Comparison of ENCODE assay signal across 8 cellular contexts in genomic region chr5:173057062-173057924, GRCh38. TPM values are rescaled to one million over a fixed set of nuclear protein-coding genes. Genes with fewer than 3 reads are reported as not detected.
DNase-seq lines count a peak whose midpoint lies in the region; ATAC-seq and TF ChIP-seq lines count a peak whose summit lies in the region.

No MANE protein-coding gene starts in this region.

- no peaks in the 10 kb centered on the region for H3K27me3 ChIP-seq in liver (ENCODE audit: control insufficient read depth in 4 of 4, insufficient read depth in 4 of 4, low read length in 3 of 4)

- H3K9ac ChIP-seq in liver (ENCODE audit: low read depth in 1 of 2, low read length in 2 of 2) = peak overlapping the region; percentile 2 to 88

- H3K36me3 ChIP-seq in liver (ENCODE audit: control insufficient read depth in 4 of 4, insufficient read depth in 3 of 4, low read depth in 1 of 4, low read length in 3 of 4) = no peaks in the 10 kb centered on the region

- peaks cover 1 to 21% (median 16%) of the 10 kb centered on the region in 4 donors for H3K4me1 ChIP-seq in liver (ENCODE audit: control insufficient read depth in 4 of 4, insufficient read depth in 4 of 4, low read length in 3 of 4)

- peak; percentile 99 for DNase-seq in CD1c-positive myeloid dendritic cell (ENCODE audit: extremely low spot score)
- DNase-seq in NCI-H748 treated with DMSO at 0.1 percent for 48 hours (lab: John Stamatoyannopoulos, UW) = peak; percentile 86
- DNase-seq in activated CD4-positive, alpha-beta T cell treated with anti-CD3 and anti-CD28 coated beads, Interleukin-2, amount 50 U/mL, for 4 hours = peak; percentile 99
- DNase-seq in dermis blood vessel endothelial cell = peak; percentile 99
- peak; percentile 99 for DNase-seq in stimulated activated CD4-positive, alpha-beta T cell treated with anti-CD3 and anti-CD28 coated beads, Interleukin-4, amount 100 ng/mL, for 1 hour

- peak overlapping the region; percentile 98 to 99 for H3K27ac ChIP-seq in liver (ENCODE audit: low read depth in 1 of 2, low read length in 2 of 2)

- ATAC-seq in GM19397 (IDR thresholded peaks at IDR 0.05; ENCODE audit: unreplicated experiment) (peak; percentile 70), HG03565 (IDR thresholded peaks at IDR 0.05; ENCODE audit: unreplicated experiment) (peak; percentile 60)

- H3K9me3 ChIP-seq in liver (ENCODE audit: control insufficient read depth in 4 of 4, low read length in 3 of 4) = no peaks in the 10 kb centered on the region

- no peak for TF ChIP-seq CTCF in liver (IDR thresholded peaks at IDR 0.05; ENCODE audit: low read depth, low read length, missing input control)

- WGBS in liver = under 1% methylated on average over 38 of the region's 38 CpGs

- peak overlapping the region; percentile 77 to 99 (median 98) for H3K4me3 ChIP-seq in liver (ENCODE audit: low read depth in 1 of 3, low read length in 3 of 3)

- TF ChIP-seq RAD21 in liver (IDR thresholded peaks at IDR 0.05) = no peak

TF ChIP-seq in liver, 16 proteins besides CTCF, POLR2A, EP300 and RAD21:
- TF ChIP-seq FOXA1 (IDR thresholded peaks at IDR 0.05) (no peak), HNF4A (conservative IDR thresholded peaks at IDR 0.05) (peak; percentile 66 to 73), ATF3 (IDR thresholded peaks at IDR 0.05) (no peak), GABPA (IDR thresholded peaks at IDR 0.05 in 1 of 2, conservative IDR thresholded peaks at IDR 0.05 in 1 of 2) (peak in 1 of 2 donors; percentile 72), TAF1 (conservative IDR thresholded peaks at IDR 0.05) (no peak), RXRA (IDR thresholded peaks at IDR 0.05) (peak; percentile 56 to 68), YY1 (IDR thresholded peaks at IDR 0.05) (peak; percentile 98), NR2F2 (IDR thresholded peaks at IDR 0.05) (peak; percentile 75), JUND (IDR thresholded peaks at IDR 0.05) (no peak), SP1 (IDR thresholded peaks at IDR 0.05) (peak; percentile 97), HNF4G (IDR thresholded peaks at IDR 0.05) (peak; percentile 59), EGR1 (IDR thresholded peaks at IDR 0.05; ENCODE audit: low read depth in 2 of 2) (no peak), FOXA2 (IDR thresholded peaks at IDR 0.05) (no peak)
- TF ChIP-seq, protein P1, sequence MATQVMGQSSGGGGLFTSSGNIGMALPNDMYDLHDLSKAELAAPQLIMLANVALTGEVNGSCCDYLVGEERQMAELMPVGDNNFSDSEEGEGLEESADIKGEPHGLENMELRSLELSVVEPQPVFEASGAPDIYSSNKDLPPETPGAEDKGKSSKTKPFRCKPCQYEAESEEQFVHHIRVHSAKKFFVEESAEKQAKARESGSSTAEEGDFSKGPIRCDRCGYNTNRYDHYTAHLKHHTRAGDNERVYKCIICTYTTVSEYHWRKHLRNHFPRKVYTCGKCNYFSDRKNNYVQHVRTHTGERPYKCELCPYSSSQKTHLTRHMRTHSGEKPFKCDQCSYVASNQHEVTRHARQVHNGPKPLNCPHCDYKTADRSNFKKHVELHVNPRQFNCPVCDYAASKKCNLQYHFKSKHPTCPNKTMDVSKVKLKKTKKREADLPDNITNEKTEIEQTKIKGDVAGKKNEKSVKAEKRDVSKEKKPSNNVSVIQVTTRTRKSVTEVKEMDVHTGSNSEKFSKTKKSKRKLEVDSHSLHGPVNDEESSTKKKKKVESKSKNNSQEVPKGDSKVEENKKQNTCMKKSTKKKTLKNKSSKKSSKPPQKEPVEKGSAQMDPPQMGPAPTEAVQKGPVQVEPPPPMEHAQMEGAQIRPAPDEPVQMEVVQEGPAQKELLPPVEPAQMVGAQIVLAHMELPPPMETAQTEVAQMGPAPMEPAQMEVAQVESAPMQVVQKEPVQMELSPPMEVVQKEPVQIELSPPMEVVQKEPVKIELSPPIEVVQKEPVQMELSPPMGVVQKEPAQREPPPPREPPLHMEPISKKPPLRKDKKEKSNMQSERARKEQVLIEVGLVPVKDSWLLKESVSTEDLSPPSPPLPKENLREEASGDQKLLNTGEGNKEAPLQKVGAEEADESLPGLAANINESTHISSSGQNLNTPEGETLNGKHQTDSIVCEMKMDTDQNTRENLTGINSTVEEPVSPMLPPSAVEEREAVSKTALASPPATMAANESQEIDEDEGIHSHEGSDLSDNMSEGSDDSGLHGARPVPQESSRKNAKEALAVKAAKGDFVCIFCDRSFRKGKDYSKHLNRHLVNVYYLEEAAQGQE (IDR thresholded peaks at IDR 0.05) = no peak
- TF ChIP-seq, protein P2, sequence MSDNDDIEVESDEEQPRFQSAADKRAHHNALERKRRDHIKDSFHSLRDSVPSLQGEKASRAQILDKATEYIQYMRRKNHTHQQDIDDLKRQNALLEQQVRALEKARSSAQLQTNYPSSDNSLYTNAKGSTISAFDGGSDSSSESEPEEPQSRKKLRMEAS (IDR thresholded peaks at IDR 0.05) = no peak
- TF ChIP-seq, protein P3, sequence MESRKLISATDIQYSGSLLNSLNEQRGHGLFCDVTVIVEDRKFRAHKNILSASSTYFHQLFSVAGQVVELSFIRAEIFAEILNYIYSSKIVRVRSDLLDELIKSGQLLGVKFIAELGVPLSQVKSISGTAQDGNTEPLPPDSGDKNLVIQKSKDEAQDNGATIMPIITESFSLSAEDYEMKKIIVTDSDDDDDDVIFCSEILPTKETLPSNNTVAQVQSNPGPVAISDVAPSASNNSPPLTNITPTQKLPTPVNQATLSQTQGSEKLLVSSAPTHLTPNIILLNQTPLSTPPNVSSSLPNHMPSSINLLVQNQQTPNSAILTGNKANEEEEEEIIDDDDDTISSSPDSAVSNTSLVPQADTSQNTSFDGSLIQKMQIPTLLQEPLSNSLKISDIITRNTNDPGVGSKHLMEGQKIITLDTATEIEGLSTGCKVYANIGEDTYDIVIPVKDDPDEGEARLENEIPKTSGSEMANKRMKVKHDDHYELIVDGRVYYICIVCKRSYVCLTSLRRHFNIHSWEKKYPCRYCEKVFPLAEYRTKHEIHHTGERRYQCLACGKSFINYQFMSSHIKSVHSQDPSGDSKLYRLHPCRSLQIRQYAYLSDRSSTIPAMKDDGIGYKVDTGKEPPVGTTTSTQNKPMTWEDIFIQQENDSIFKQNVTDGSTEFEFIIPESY (IDR thresholded peaks at IDR 0.05) = no peak

RNA-seq across cellular contexts. Expression of gene CREBRF, which starts 1.1 kb away (rescaled TPM):
- total RNA-seq in dermis blood vessel endothelial cell (25.5 and 31.7 TPM in 2 replicates), liver (10 to 100 TPM; 10.2 to 12.0 TPM)
- 1 to 10 TPM; 2.0 to 5.1 TPM for polyA plus RNA-seq in liver

Comparison
In these comparisons a context has a peak if more than half of its experiments do, and no peak if none do; other contexts are left out.
1. Peak in every context shown above with its lines: DNase-seq, ATAC-seq, H3K4me3 ChIP-seq and H3K27ac ChIP-seq.